25 cellular contexts compared by ENCODE assay signal in genomic region chr2:10846110-10846861, GRCh38. TPM values are rescaled to one million over a fixed set of nuclear protein-coding genes. Genes with fewer than 3 reads are reported as not detected.
DNase-seq lines count a peak whose midpoint lies in the region; ATAC-seq, FAIRE-seq and TF ChIP-seq lines count a peak whose summit lies in the region.
"Had no signal": no experiment of that assay in that cellular context is flagged by ENCODE, and none has a peak within 500 bp of the region (broad histone marks: within the 10 kb centered on the region; RNA-seq: fewer than 3 reads in every experiment).

No MANE protein-coding gene starts in this region.

- H3K4me2 ChIP-seq in K562 (ENCODE audit: insufficient read depth, low read length) = no peak overlapping the region

- H3K9ac ChIP-seq in K562 (ENCODE audit: insufficient read depth in 1 of 2, low read depth in 2 of 2, low read length in 2 of 2) = no peak overlapping the region

- WGBS in K562 (ENCODE audit: insufficient coverage, low coverage, missing lambda C conversion rate) = 2% methylated on average over 13 of the region's 13 CpGs
- WGBS in sigmoid colon, 2 donors = 88 to 89% methylated on average over 13 of the region's 13 CpGs

- TF ChIP-seq CTCF in K562 (IDR thresholded peaks at IDR 0.05 in 2 of 3, conservative IDR thresholded peaks at IDR 0.05 in 1 of 3; ENCODE audit: insufficient read depth in 2 of 3, low read depth in 1 of 3, low read length in 3 of 3) (no peak), left ventricle myocardium inferior (IDR thresholded peaks at IDR 0.05; ENCODE audit: borderline replicate concordance) (no peak), sigmoid colon (IDR thresholded peaks at IDR 0.05) (no peak)

- no peaks in the 10 kb centered on the region for H3K9me3 ChIP-seq in HAP-1
- H3K9me3 ChIP-seq in K562 (replicated peaks; ENCODE audit: control insufficient read depth, insufficient read depth, low read depth, low read length) = no peaks in the 10 kb centered on the region
- peaks cover 19% of the 10 kb centered on the region for H3K9me3 ChIP-seq in left ventricle myocardium inferior (replicated peaks)
- H3K9me3 ChIP-seq in sigmoid colon = peaks cover 0 to 6% (median 3%) of the 10 kb centered on the region in 4 donors

- intact Hi-C loops in K562 (cut with micrococcal nuclease) (no loop called here), left ventricle myocardium inferior (cut with micrococcal nuclease) (no loop called here), sigmoid colon (cut with DNase I) (no loop called here)

- ATAC-seq in K562 = no peak
- ATAC-seq: CD8-positive, alpha-beta T cell; HCT116; left lung; PC-3 had no signal

- TF ChIP-seq RAD21 in K562 (CRISPR knock-in tag; conservative IDR thresholded peaks at IDR 0.05 in 1 of 2, IDR thresholded peaks at IDR 0.05 in 1 of 2) = no peak

- no peak for TF ChIP-seq EP300 in K562 (IDR thresholded peaks at IDR 0.05; ENCODE audit: low read length)
- TF ChIP-seq EP300 in sigmoid colon (IDR thresholded peaks at IDR 0.05) = peak in 3 of 4 donors; percentile 47 to 92 (median 76)

- H3K36me3 ChIP-seq in HAP-1 (replicated peaks) (no peaks in the 10 kb centered on the region), K562 (ENCODE audit: control insufficient read depth, insufficient read depth, low read length) (no peaks in the 10 kb centered on the region), left ventricle myocardium inferior (no peaks in the 10 kb centered on the region), sigmoid colon (no peaks in the 10 kb centered on the region)
- H3K36me3 ChIP-seq: left lung, spleen, tibial nerve had no signal

- H3K4me3 ChIP-seq in HAP-1 (no peak overlapping the region), K562 (no peak overlapping the region), left ventricle myocardium inferior (peak overlapping the region; percentile 67), sigmoid colon (no peak overlapping the region)
- H3K4me3 ChIP-seq: left lung, spleen, tibial nerve had no signal

- TF ChIP-seq POLR2A in K562 (conservative IDR thresholded peaks at IDR 0.05) (no peak), sigmoid colon (IDR thresholded peaks at IDR 0.05) (no peak)

- H3K27me3 ChIP-seq in HAP-1 (ENCODE audit: low read depth) (no peaks in the 10 kb centered on the region), K562 (ENCODE audit: control insufficient read depth in 2 of 2, insufficient read depth in 2 of 2, low read length in 2 of 2) (peaks cover 8 to 47% of the 10 kb centered on the region in 2 experiments; a peak in 4 of 5 replicates), left ventricle myocardium inferior (ENCODE audit: low read depth) (no peaks in the 10 kb centered on the region), sigmoid colon (no peaks in the 10 kb centered on the region)
- H3K27me3 ChIP-seq: tibial nerve had no signal

- DNase-seq in HAP-1 (ENCODE audit: low spot score in 2 of 2) (peak; percentile 42 to 64), K562 (ENCODE audit: extremely low read depth in 1 of 4, low spot score in 3 of 4) (no peak), left ventricle myocardium inferior (no peak), sigmoid colon (no peak), kidney tubule cell (ENCODE audit: low spot score) (no peak), NCI-H524 (lab: John Stamatoyannopoulos, UW) (no peak)
- DNase-seq in activated T-cell treated with anti-CD3 and anti-CD28 coated beads, Interleukin-2, amount 50 U/mL, for 1 hour = no peak
- DNase-seq in central memory CD4-positive, alpha-beta T cell = no peak
- DNase-seq: activated CD4-positive, alpha-beta T cell treated with anti-CD3 and anti-CD28 coated beads, Interleukin-2, amount 10 ng/mL, durations not matched to agents 24 days and 14 days; CD8-positive, alpha-beta T cell; DMS153; endodermal cell; GDM1; KBM-7; left lung; MM.1S; NCI-H1436 treated with DMSO at 0.1 percent for 48 hours; nephron progenitor cell; PC-3; SIG-M5; spleen; stimulated activated CD4-positive, alpha-beta T cell treated with anti-CD3 and anti-CD28 coated beads, Interleukin-4, amount 100 ng/mL, for 1 hour; stimulated activated naive CD4-positive, alpha-beta T cell had no signal

- no peaks in the 10 kb centered on the region for H4K20me1 ChIP-seq in K562 (replicated peaks; ENCODE audit: control insufficient read depth, insufficient read depth, low read length)

- no peak for FAIRE-seq in K562 (lab: Jason Lieb, UNC)

- no peaks in the 10 kb centered on the region for H3K79me2 ChIP-seq in K562 (ENCODE audit: control insufficient read depth, insufficient read depth, low read length)

- no peak overlapping the region for H2AFZ ChIP-seq in K562 (ENCODE audit: low read depth, low read length)

- BruUV-seq in K562 (replicated peaks; lab: Mats Ljungman, UMichigan) = no TSS peak

- in situ Hi-C loops in HAP-1 (cut with MboI; ENCODE audit: low sequenced_read_pairs) = loop anchor here (25.0 kb wide), 2 partner anchors 566 to 741 kb away; no protein-coding TSS in a partner anchor
- in situ Hi-C loops in K562 (cut with MboI) = loop anchor here (25.0 kb wide), 1 partner anchor 566 kb away; no protein-coding TSS in a partner anchor

- H3K4me1 ChIP-seq in HAP-1 (peaks cover 3% of the 10 kb centered on the region; the same call in 1 of the 2 replicates), K562 (replicated peaks in 1 of 2; ENCODE audit: control insufficient read depth in 2 of 2, insufficient read depth in 2 of 2, low read length in 2 of 2) (no peaks in the 10 kb centered on the region), left ventricle myocardium inferior (peaks cover 22% of the 10 kb centered on the region), sigmoid colon (peaks cover 0 to 27% (median 12%) of the 10 kb centered on the region in 4 donors)
- H3K4me1 ChIP-seq: left lung, spleen, tibial nerve had no signal

- POLR2A ChIA-PET in K562 (lab: Yijun Ruan, JAX) = interaction anchor here (1.1 kb wide), 1 partner anchor 22 kb away, joined by 4 read pairs; no protein-coding TSS in a partner anchor

- H3K27ac ChIP-seq in K562 (ENCODE audit: extremely low read depth, low read depth, low read length) = no peak overlapping the region
- H3K27ac ChIP-seq in left ventricle myocardium inferior (replicated peaks) = peak overlapping the region; percentile 96
- H3K27ac ChIP-seq in sigmoid colon = peak overlapping the region; percentile 74 to 89 (median 76)
- H3K27ac ChIP-seq: left lung, spleen, tibial nerve had no signal

- H3K9me1 ChIP-seq in K562 (ENCODE audit: control insufficient read depth, insufficient read depth, low read length) = no peaks in the 10 kb centered on the region

- CTCF ChIA-PET in K562 (lab: Yijun Ruan, JAX; ENCODE audit: low intra/inter-chr PET ratio) = no interaction called here

TF ChIP-seq in K562, 482 proteins besides CTCF, POLR2A, EP300 and RAD21:
- TF ChIP-seq ARNT (IDR thresholded peaks at IDR 0.05) (no peak), GABPB2 (CRISPR knock-in tag; conservative IDR thresholded peaks at IDR 0.05) (no peak), RBM14 (IDR thresholded peaks at IDR 0.05; ENCODE audit: borderline replicate concordance, insufficient read depth, low read depth, low read length) (no peak), ZNF121 (CRISPR knock-in tag; conservative IDR thresholded peaks at IDR 0.05) (no peak), RFX1 (IDR thresholded peaks at IDR 0.05) (peak; percentile 59), KLF10 (CRISPR knock-in tag; IDR thresholded peaks at IDR 0.05) (no peak)

RNA-seq across cellular contexts. Expression of gene PDIA6, which starts 33.7 kb away (rescaled TPM):
- total RNA-seq in K562 (2011; cell fraction: chromatin; rRNA removed; ENCODE audit: low replicate concordance) = 169 and 243 TPM in 2 replicates
- 249 and 253 TPM in 2 replicates for total RNA-seq in K562 (2011; cell fraction: nucleolus; rRNA removed)
- total RNA-seq in K562 (2011; cell fraction: nucleoplasm; rRNA removed) = 314 and 381 TPM in 2 replicates
- total RNA-seq in K562 (2014; rRNA removed) (171 and 185 TPM in 2 replicates), K562 (2014; rRNA removed; fragmentation: Illumina TruSeq; extraction: Trizol) (226 and 229 TPM in 2 replicates), K562 (2015; rRNA removed; fragmentation: Illumina TruSeq; extraction: Trizol) (226 and 233 TPM in 2 replicates), K562 (2021) (196 and 198 TPM in 2 replicates), left ventricle myocardium inferior (107 TPM), sigmoid colon (10 to 100 TPM; 57.3 to 90.3 (median 81.0) TPM)
- polyA plus RNA-seq in K562 (2011; rRNA removed) (184 and 234 TPM in 2 replicates), K562 (2014; fragmentation: Illumina TruSeq; extraction: Trizol) (218 and 268 TPM in 2 replicates), K562 (2014; fragmentation: Nextera tagmentation; extraction: Ambion mirVana) (100 to 1,000 TPM; 166 to 257 TPM), K562 (2014; rRNA removed) (189 and 200 TPM in 2 replicates), sigmoid colon (100 to 1,000 TPM in 1 of 3 donors, 10 to 100 TPM in 2; 31.8 to 211 (median 64.0) TPM)
- 78.8 and 175 TPM in 2 replicates for polyA plus RNA-seq in K562 (2011; cell fraction: cytosol; rRNA removed)
- 44.2 and 80.3 TPM in 2 replicates for polyA plus RNA-seq in K562 (2011; cell fraction: nucleus; rRNA removed)
- polyA plus RNA-seq in K562 (2012) = 231 and 241 TPM in 2 replicates
- polyA minus RNA-seq in K562 (2011; rRNA and poly(A)+ RNA removed) = 211 and 234 TPM in 2 replicates
- 74.0 and 79.4 TPM in 2 replicates for polyA minus RNA-seq in K562 (2011; cell fraction: cytosol; rRNA and poly(A)+ RNA removed)
- polyA minus RNA-seq in K562 (2011; cell fraction: nucleus; rRNA and poly(A)+ RNA removed) = 19.8 and 37.5 TPM in 2 replicates

Comparison
In these comparisons a context has a peak if more than half of its experiments do, and no peak if none do; other contexts are left out.
1. DNase-seq: peak in HAP-1 (2 of 2); none in K562 (0 of 4), left ventricle myocardium inferior (single experiment), sigmoid colon (single experiment), kidney tubule cell (single experiment), NCI-H524 (0 of 2), activated T-cell treated with anti-CD3 and anti-CD28 coated beads, Interleukin-2, amount 50 U/mL, for 1 hour (single experiment) and central memory CD4-positive, alpha-beta T cell (single experiment).